ENCODE assay signal across 17 cellular contexts in genomic region chr1:223765719-223766340, GRCh38. TPM values are rescaled to one million over a fixed set of nuclear protein-coding genes. Genes with fewer than 3 reads are reported as not detected.
DNase-seq lines count a peak whose midpoint lies in the region; ATAC-seq, FAIRE-seq and TF ChIP-seq lines count a peak whose summit lies in the region.
"Had no signal": no experiment of that assay in that cellular context is flagged by ENCODE, and none has a peak within 500 bp of the region (broad histone marks: within the 10 kb centered on the region; RNA-seq: fewer than 3 reads in every experiment).

No MANE protein-coding gene starts in this region.

- H3K27ac ChIP-seq in K562 (ENCODE audit: extremely low read depth, low read depth, low read length) (no peak overlapping the region), trophoblast cell (ENCODE audit: low read depth, low read length) (peak overlapping the region; percentile 30)

- H3K18ac ChIP-seq in trophoblast cell (ENCODE audit: low read length): no peak overlapping the region

- H3K14ac ChIP-seq in trophoblast cell (ENCODE audit: low read length): no peak overlapping the region

- H2AK5ac ChIP-seq in trophoblast cell (ENCODE audit: low read length): no peak overlapping the region

- H3K4me2 ChIP-seq in K562 (ENCODE audit: insufficient read depth, low read length): no peak overlapping the region
- H3K4me2 ChIP-seq in trophoblast cell (ENCODE audit: low read length): no peak overlapping the region

- ATAC-seq in K562 (peak; percentile 23), GM21576 (IDR thresholded peaks at IDR 0.05; ENCODE audit: unreplicated experiment) (no peak)
- no peak for ATAC-seq in activated CD8-positive, alpha-beta T cell treated with anti-CD3 and anti-CD28 coated beads, Interleukin-2, amount 10 ng/mL, durations not matched to agents 7 days and 5 days

- no peak overlapping the region for H3K23ac ChIP-seq in trophoblast cell (ENCODE audit: low read length)

- no peak overlapping the region for H3K27ac Mint-ChIP-seq in activated CD8-positive, alpha-beta T cell treated with anti-CD3 and anti-CD28 coated beads, Interleukin-2, amount 10 ng/mL, durations not matched to agents 7 days and 5 days
- H3K27ac Mint-ChIP-seq: T-helper 2 cell treated with Interferon-gamma antibody and Interleukin-4, amounts not matched to agents 5 μg/mL and 100 μg/mL, for 36 hours had no signal

- 67% methylated on average over 7 of the region's 7 CpGs for WGBS in K562 (ENCODE audit: insufficient coverage, low coverage, missing lambda C conversion rate)
- WGBS in trophoblast cell (ENCODE audit: extremely low coverage, insufficient coverage, insufficient read length): no CpG with 5 or more reads among the region's 7 CpGs

- H2AFZ ChIP-seq in K562 (ENCODE audit: low read depth, low read length): no peak overlapping the region
- H2AFZ ChIP-seq in trophoblast cell (ENCODE audit: insufficient read depth, low read length, poor library complexity): no peak overlapping the region

- no peaks in the 10 kb centered on the region for H4K20me1 ChIP-seq in K562 (replicated peaks; ENCODE audit: control insufficient read depth, insufficient read depth, low read length)

- H4K91ac ChIP-seq in trophoblast cell (ENCODE audit: low read depth, low read length): no peak overlapping the region

- H3K4me3 ChIP-seq in K562 (no peak overlapping the region), trophoblast cell (ENCODE audit: low read depth, low read length) (no peak overlapping the region)
- H3K4me3 ChIP-seq: MG63 had no signal

- peaks cover 11 to 17% of the 10 kb centered on the region in 2 experiments for H3K4me1 ChIP-seq in K562 (replicated peaks in 1 of 2; ENCODE audit: control insufficient read depth in 2 of 2, insufficient read depth in 2 of 2, low read length in 2 of 2)
- peaks cover 3 to 11% of the 10 kb centered on the region in 2 experiments for H3K4me1 ChIP-seq in trophoblast cell (ENCODE audit: control insufficient read depth in 1 of 2, insufficient read depth in 2 of 2, low read length in 2 of 2)

- TF ChIP-seq POLR2A in K562 (conservative IDR thresholded peaks at IDR 0.05): no peak; the same call in 1 of the 2 replicates

- H3K79me2 ChIP-seq in K562 (ENCODE audit: control insufficient read depth, insufficient read depth, low read length): 0 out of 3 replicates have a peak, but pooled peaks cover 4% of the 10 kb centered on the region
- no peaks in the 10 kb centered on the region for H3K79me2 ChIP-seq in trophoblast cell (ENCODE audit: control insufficient read depth, insufficient read depth, low read length, poor library complexity)

- CTCF ChIA-PET in K562 (lab: Yijun Ruan, JAX; ENCODE audit: low intra/inter-chr PET ratio): no interaction called here
- CTCF ChIA-PET in activated CD8-positive, alpha-beta T cell treated with anti-CD3 and anti-CD28 coated beads, Interleukin-2, amount 10 ng/mL, durations not matched to agents 7 days and 5 days (lab: Charles Lee): no interaction called here

- H3K79me1 ChIP-seq in trophoblast cell (ENCODE audit: low read length): no peaks in the 10 kb centered on the region

- no TSS peak for BruUV-seq in K562 (replicated peaks; lab: Mats Ljungman, UMichigan)

- H3K27me3 Mint-ChIP-seq in activated CD8-positive, alpha-beta T cell treated with anti-CD3 and anti-CD28 coated beads, Interleukin-2, amount 10 ng/mL, durations not matched to agents 7 days and 5 days (ENCODE audit: low read depth): no peaks in the 10 kb centered on the region
- H3K27me3 Mint-ChIP-seq: brain had no signal

- no peaks in the 10 kb centered on the region for H3K9me1 ChIP-seq in K562 (ENCODE audit: control insufficient read depth, insufficient read depth, low read length)

- H2BK12ac ChIP-seq in trophoblast cell (ENCODE audit: low read length): no peak overlapping the region

- TF ChIP-seq EP300 in K562 (IDR thresholded peaks at IDR 0.05; ENCODE audit: low read length): no peak

- intact Hi-C loops in K562 (cut with micrococcal nuclease): no loop called here

- no peak overlapping the region for H3K4ac ChIP-seq in trophoblast cell (ENCODE audit: low read depth, low read length)

- no peak for TF ChIP-seq RAD21 in K562 (CRISPR knock-in tag; conservative IDR thresholded peaks at IDR 0.05 in 1 of 2, IDR thresholded peaks at IDR 0.05 in 1 of 2)

- DNase-seq in NCI-H345 (lab: John Stamatoyannopoulos, UW) (peak; percentile 10), NCI-H345 treated with DMSO at 0.1 percent for 48 hours (lab: John Stamatoyannopoulos, UW; ENCODE audit: unreplicated experiment) (no peak), NCI-H1092 (lab: John Stamatoyannopoulos, UW) (peak; percentile 75), K562 (ENCODE audit: extremely low read depth in 1 of 4, low spot score in 3 of 4) (no peak), trophoblast cell (no peak), COLO829 (ENCODE audit: low spot score) (no peak)
- no peak for DNase-seq in activated CD8-positive, alpha-beta T cell treated with anti-CD3 and anti-CD28 coated beads, Interleukin-2, amount 10 ng/mL, durations not matched to agents 7 days and 5 days
- DNase-seq: activated gamma-delta T cell, MG63, natural killer cell, NCI-H446 treated with DMSO at 0.1 percent for 48 hours, RPMI8226 had no signal

- FAIRE-seq in K562 (lab: Jason Lieb, UNC): no peak
- FAIRE-seq: A204.1, D721Med had no signal

- H2BK120ac ChIP-seq in trophoblast cell (ENCODE audit: insufficient read depth, low read length, poor library complexity): no peak overlapping the region

- no peak overlapping the region for H4K12ac ChIP-seq in trophoblast cell (ENCODE audit: low read depth, low read length)

- H3K4me3 Mint-ChIP-seq in activated CD8-positive, alpha-beta T cell treated with anti-CD3 and anti-CD28 coated beads, Interleukin-2, amount 10 ng/mL, durations not matched to agents 7 days and 5 days: no peak overlapping the region
- H3K4me3 Mint-ChIP-seq: brain; natural killer cell; T-helper 2 cell treated with Interferon-gamma antibody and Interleukin-4, amounts not matched to agents 5 μg/mL and 100 μg/mL, for 36 hours had no signal

- H4K8ac ChIP-seq in trophoblast cell (ENCODE audit: low read depth, low read length): no peak overlapping the region

- no peak overlapping the region for H2BK5ac ChIP-seq in trophoblast cell (ENCODE audit: low read depth, low read length, poor library complexity)

- 0 out of 2 replicates have a peak, but pooled peaks cover 2% of the 10 kb centered on the region for H3K9me3 ChIP-seq in K562 (replicated peaks; ENCODE audit: control insufficient read depth, insufficient read depth, low read depth, low read length)
- no peaks in the 10 kb centered on the region for H3K9me3 ChIP-seq in trophoblast cell (ENCODE audit: insufficient read depth, low read depth, low read length)
- H3K9me3 ChIP-seq: MG63 had no signal

- H3K4me1 Mint-ChIP-seq in activated CD8-positive, alpha-beta T cell treated with anti-CD3 and anti-CD28 coated beads, Interleukin-2, amount 10 ng/mL, durations not matched to agents 7 days and 5 days (ENCODE audit: low read depth): no peaks in the 10 kb centered on the region

- H3K9me3 Mint-ChIP-seq in activated CD8-positive, alpha-beta T cell treated with anti-CD3 and anti-CD28 coated beads, Interleukin-2, amount 10 ng/mL, durations not matched to agents 7 days and 5 days (ENCODE audit: insufficient read depth): no peaks in the 10 kb centered on the region
- H3K9me3 Mint-ChIP-seq: natural killer cell; T-helper 2 cell treated with Interferon-gamma antibody and Interleukin-4, amounts not matched to agents 5 μg/mL and 100 μg/mL, for 36 hours had no signal

- H3K36me3 ChIP-seq in K562 (ENCODE audit: control insufficient read depth, insufficient read depth, low read length) (peaks cover 73% of the 10 kb centered on the region), trophoblast cell (ENCODE audit: control insufficient read depth in 1 of 2, insufficient read depth in 2 of 2, low read length in 2 of 2) (peaks cover 41 to 70% of the 10 kb centered on the region in 2 experiments)

- H3K36me3 Mint-ChIP-seq in activated CD8-positive, alpha-beta T cell treated with anti-CD3 and anti-CD28 coated beads, Interleukin-2, amount 10 ng/mL, durations not matched to agents 7 days and 5 days (ENCODE audit: low read depth): peaks cover 72% of the 10 kb centered on the region

- H3K27me3 ChIP-seq in K562 (ENCODE audit: control insufficient read depth in 2 of 2, insufficient read depth in 2 of 2, low read length in 2 of 2) (no peaks in the 10 kb centered on the region), trophoblast cell (ENCODE audit: insufficient read depth, low read length) (no peaks in the 10 kb centered on the region)
- H3K27me3 ChIP-seq: MG63 had no signal

- H3K9ac ChIP-seq in K562 (ENCODE audit: insufficient read depth in 1 of 2, low read depth in 2 of 2, low read length in 2 of 2) (peak overlapping the region in 1 of 2 experiments; percentile 86; a peak in 3 of 4 replicates), trophoblast cell (ENCODE audit: low read length) (no peak overlapping the region)

- TF ChIP-seq CTCF in K562 (IDR thresholded peaks at IDR 0.05 in 2 of 3, conservative IDR thresholded peaks at IDR 0.05 in 1 of 3; ENCODE audit: insufficient read depth in 2 of 3, low read depth in 1 of 3, low read length in 3 of 3): no peak

- POLR2A ChIA-PET in K562 (lab: Yijun Ruan, JAX): interaction anchor here (0.6 to 8.0 kb wide), 5 partner anchors 8 to 975 kb away, joined by 3 to 75 read pairs (median 6); no protein-coding TSS in a partner anchor
- POLR2A ChIA-PET in activated CD8-positive, alpha-beta T cell treated with anti-CD3 and anti-CD28 coated beads, Interleukin-2, amount 10 ng/mL, durations not matched to agents 7 days and 5 days (lab: Charles Lee): no interaction called here

- in situ Hi-C loops in K562 (cut with MboI): no loop called here

RNA-seq across cellular contexts. Expression of gene CAPN2, which starts 53.5 kb away (rescaled TPM):
- 180 and 218 TPM in 2 replicates for total RNA-seq in K562 (2011; cell fraction: chromatin; rRNA removed; ENCODE audit: low replicate concordance)
- total RNA-seq in K562 (2011; cell fraction: nucleolus; rRNA removed): 119 and 120 TPM in 2 replicates
- 132 and 165 TPM in 2 replicates for total RNA-seq in K562 (2011; cell fraction: nucleoplasm; rRNA removed)
- 116 and 157 TPM in 2 replicates for total RNA-seq in K562 (2014; rRNA removed)
- total RNA-seq in K562 (2014; rRNA removed; fragmentation: Illumina TruSeq; extraction: Trizol): 80.4 and 84.2 TPM in 2 replicates
- total RNA-seq in K562 (2015; rRNA removed; fragmentation: Illumina TruSeq; extraction: Trizol): 86.8 and 87.7 TPM in 2 replicates
- total RNA-seq in K562 (2021): 94.8 and 101 TPM in 2 replicates
- polyA plus RNA-seq in K562 (2011; rRNA removed): 113 and 120 TPM in 2 replicates
- 55.7 and 58.0 TPM in 2 replicates for polyA plus RNA-seq in K562 (2011; cell fraction: cytosol; rRNA removed)
- polyA plus RNA-seq in K562 (2011; cell fraction: nucleus; rRNA removed): 254 and 312 TPM in 2 replicates
- 81.1 and 119 TPM in 2 replicates for polyA plus RNA-seq in K562 (2012)
- 92.6 and 102 TPM in 2 replicates for polyA plus RNA-seq in K562 (2014; fragmentation: Illumina TruSeq; extraction: Trizol)
- polyA plus RNA-seq in K562 (2014; fragmentation: Nextera tagmentation; extraction: Ambion mirVana): 10 to 100 TPM; 24.6 to 28.5 TPM
- 106 and 124 TPM in 2 replicates for polyA plus RNA-seq in K562 (2014; rRNA removed)
- polyA minus RNA-seq in K562 (2011; rRNA and poly(A)+ RNA removed): 114 and 116 TPM in 2 replicates
- polyA minus RNA-seq in K562 (2011; cell fraction: cytosol; rRNA and poly(A)+ RNA removed): 68.3 and 82.5 TPM in 2 replicates
- 63.0 and 87.3 TPM in 2 replicates for polyA minus RNA-seq in K562 (2011; cell fraction: nucleus; rRNA and poly(A)+ RNA removed)
- polyA plus RNA-seq in trophoblast cell (2013): 161 and 169 TPM in 2 replicates
- total RNA-seq in activated CD8-positive, alpha-beta T cell treated with anti-CD3 and anti-CD28 coated beads, Interleukin-2, amount 10 ng/mL, durations not matched to agents 7 days and 5 days: 100 to 1,000 TPM; 176 to 178 TPM

Comparison
In these comparisons a context has a peak if more than half of its experiments do, and no peak if none do; other contexts are left out.
1. DNase-seq: peak in NCI-H345 (single experiment) and NCI-H1092 (single experiment); none in NCI-H345 treated with DMSO at 0.1 percent for 48 hours (single experiment), K562 (0 of 4), trophoblast cell (0 of 2), COLO829 (single experiment) and activated CD8-positive, alpha-beta T cell treated with anti-CD3 and anti-CD28 coated beads, Interleukin-2, amount 10 ng/mL, durations not matched to agents 7 days and 5 days (single experiment).